8 cellular contexts compared by ENCODE assay signal in genomic region chr20:57654363-57654997, GRCh38. TPM values are rescaled to one million over a fixed set of nuclear protein-coding genes. Genes with fewer than 3 reads are reported as not detected.
DNase-seq lines count a peak whose midpoint lies in the region; ATAC-seq, FAIRE-seq and TF ChIP-seq lines count a peak whose summit lies in the region.

No MANE protein-coding gene starts in this region.

- WGBS in upper lobe of left lung, 2 donors, result 40 to 43% methylated on average over 12 of the region's 12 CpGs

- H3K9me3 Mint-ChIP-seq in activated T-helper 2 cell treated with anti-CD3 and anti-CD28 coated beads, Interferon-gamma antibody, Interleukin-2, Interleukin-4, amounts not matched to agents 10 μg/mL and 5 μg/mL and 100 μg/mL, durations not matched to agents 14 hours and 24 hours and 36 hours, result no peaks in the 10 kb centered on the region

- H3K9me3 ChIP-seq in PC-9 (ENCODE audit: insufficient read depth, low read depth), result no peaks in the 10 kb centered on the region
- no peaks in the 10 kb centered on the region for H3K9me3 ChIP-seq in upper lobe of left lung

- H3K4me3 ChIP-seq in PC-9, result no peak overlapping the region
- no peak overlapping the region for H3K4me3 ChIP-seq in upper lobe of left lung

- H3K4me1 ChIP-seq in PC-9 (replicated peaks; ENCODE audit: insufficient read depth), result no peaks in the 10 kb centered on the region
- H3K4me1 ChIP-seq in upper lobe of left lung, result peaks cover 0 to 15% (median 5%) of the 10 kb centered on the region in 4 donors

- intact Hi-C loops in PC-9 (cut with micrococcal nuclease; ENCODE audit: unreplicated experiment), result loop anchor here (1.0 to 2.0 kb wide), 4 partner anchors 44 to 555 kb away; no protein-coding TSS in a partner anchor
- intact Hi-C loops in activated T-helper 2 cell treated with anti-CD3 and anti-CD28 coated beads, Interferon-gamma antibody, Interleukin-2, Interleukin-4, amounts not matched to agents 10 μg/mL and 5 μg/mL and 100 μg/mL, durations not matched to agents 14 hours and 24 hours and 36 hours (cut with micrococcal nuclease), result loop anchor here (1.0 kb wide), 1 partner anchor 525 kb away; no protein-coding TSS in a partner anchor

- POLR2A ChIA-PET in PC-9 (lab: Charles Lee; ENCODE audit: unreplicated experiment), result interaction anchor here (0.6 kb wide), 1 partner anchor 13 kb away, joined by 6 read pairs; no protein-coding TSS in a partner anchor

- ATAC-seq in HG03196 (IDR thresholded peaks at IDR 0.05; ENCODE audit: unreplicated experiment), result peak; percentile 67
- ATAC-seq in upper lobe of left lung (ENCODE audit: low FRiP score in 2 of 2), result peak; percentile 74

- H3K79me2 ChIP-seq in PC-9 (ENCODE audit: low read depth), result peaks cover 31% of the 10 kb centered on the region; the same call in 1 of the 2 replicates

- H3K4me2 ChIP-seq in PC-9, result no peak overlapping the region

- H3K27me3 Mint-ChIP-seq in activated T-helper 2 cell treated with anti-CD3 and anti-CD28 coated beads, Interferon-gamma antibody, Interleukin-2, Interleukin-4, amounts not matched to agents 10 μg/mL and 5 μg/mL and 100 μg/mL, durations not matched to agents 14 hours and 24 hours and 36 hours (ENCODE audit: low read depth), result no peaks in the 10 kb centered on the region

- H2AFZ ChIP-seq in PC-9, result no peak overlapping the region

- peaks cover 70% of the 10 kb centered on the region for H4K20me1 ChIP-seq in PC-9 (ENCODE audit: insufficient read depth)

- no peaks in the 10 kb centered on the region for H3K36me3 Mint-ChIP-seq in activated T-helper 2 cell treated with anti-CD3 and anti-CD28 coated beads, Interferon-gamma antibody, Interleukin-2, Interleukin-4, amounts not matched to agents 10 μg/mL and 5 μg/mL and 100 μg/mL, durations not matched to agents 14 hours and 24 hours and 36 hours (ENCODE audit: low read depth)

- no peak overlapping the region for H3K4me3 Mint-ChIP-seq in activated T-helper 2 cell treated with anti-CD3 and anti-CD28 coated beads, Interferon-gamma antibody, Interleukin-2, Interleukin-4, amounts not matched to agents 10 μg/mL and 5 μg/mL and 100 μg/mL, durations not matched to agents 14 hours and 24 hours and 36 hours (ENCODE audit: low read depth)

- H3K27me3 ChIP-seq in PC-9 (ENCODE audit: insufficient read depth, low read depth) (no peaks in the 10 kb centered on the region), upper lobe of left lung (no peaks in the 10 kb centered on the region)

- no peak for TF ChIP-seq POLR2A in upper lobe of left lung (IDR thresholded peaks at IDR 0.05)

- no peak overlapping the region for H3K27ac Mint-ChIP-seq in activated T-helper 2 cell treated with anti-CD3 and anti-CD28 coated beads, Interferon-gamma antibody, Interleukin-2, Interleukin-4, amounts not matched to agents 10 μg/mL and 5 μg/mL and 100 μg/mL, durations not matched to agents 14 hours and 24 hours and 36 hours

- no peaks in the 10 kb centered on the region for H3K9me2 ChIP-seq in PC-9 (ENCODE audit: insufficient read depth)

- peaks cover 78% of the 10 kb centered on the region for H3F3A ChIP-seq in PC-9 (ENCODE audit: insufficient read depth, low read depth)

- peaks cover 5% of the 10 kb centered on the region for H3K4me1 Mint-ChIP-seq in activated T-helper 2 cell treated with anti-CD3 and anti-CD28 coated beads, Interferon-gamma antibody, Interleukin-2, Interleukin-4, amounts not matched to agents 10 μg/mL and 5 μg/mL and 100 μg/mL, durations not matched to agents 14 hours and 24 hours and 36 hours (ENCODE audit: low read depth)

- DNase-seq in SIG-M5 treated with dmso at 0.1 percent for 504 hours (lab: John Stamatoyannopoulos, UW; ENCODE audit: unreplicated experiment) (peak; percentile 49), SIG-M5 (lab: John Stamatoyannopoulos, UW) (no peak), PC-9 (peak in 1 of 2 experiments; percentile 67), frontal cortex (ENCODE audit: low spot score in 2 of 2) (peak; percentile 82 to 91), non-pigmented ciliary epithelial cell (ENCODE audit: low read depth) (peak; percentile 14), upper lobe of left lung (peak in 1 of 2 donors; percentile 54)
- peak; percentile 31 for DNase-seq in activated T-helper 2 cell treated with anti-CD3 and anti-CD28 coated beads, Interferon-gamma antibody, Interleukin-2, Interleukin-4, amounts not matched to agents 10 μg/mL and 5 μg/mL and 100 μg/mL, durations not matched to agents 14 hours and 24 hours and 36 hours (ENCODE audit: low spot score)

- TF ChIP-seq CTCF in PC-9 (conservative IDR thresholded peaks at IDR 0.05) (peak; percentile 98), upper lobe of left lung (IDR thresholded peaks at IDR 0.05) (peak; percentile 89 to 93 (median 90))

- BruUV-seq in PC-9 (replicated peaks; lab: Mats Ljungman, UMichigan), result no TSS peak

- no peak for FAIRE-seq in frontal cortex (lab: Jason Lieb, UNC)

- TF ChIP-seq EP300 in upper lobe of left lung (IDR thresholded peaks at IDR 0.05), result no peak

- H3K36me3 ChIP-seq in PC-9 (ENCODE audit: low read depth) (peaks cover 44% of the 10 kb centered on the region), upper lobe of left lung (peaks cover 0 to 58% (median 31%) of the 10 kb centered on the region in 4 donors)

- H3K27ac ChIP-seq in PC-9, result no peak overlapping the region
- no peak overlapping the region for H3K27ac ChIP-seq in upper lobe of left lung

- CTCF ChIA-PET in PC-9 (lab: Charles Lee), result no interaction called here

RNA-seq across cellular contexts. Expression of gene ZBP1, which starts 34.3 kb away (rescaled TPM):
- not detected in 2 replicates for total RNA-seq in PC-9 (2021)
- total RNA-seq in activated T-helper 2 cell treated with anti-CD3 and anti-CD28 coated beads, Interferon-gamma antibody, Interleukin-2, Interleukin-4, amounts not matched to agents 10 μg/mL and 5 μg/mL and 100 μg/mL, durations not matched to agents 14 hours and 24 hours and 36 hours, result 0.32 and 0.62 TPM in 2 replicates
- not detected for total RNA-seq in frontal cortex
- total RNA-seq in upper lobe of left lung, result 1 to 10 TPM; 3.2 to 9.4 (median 4.8) TPM

RNA-seq across cellular contexts. Expression of gene PMEPA1, which starts 55.3 kb away (rescaled TPM):
- total RNA-seq in PC-9 (2021) (163 and 177 TPM in 2 replicates), frontal cortex (6.1 TPM), upper lobe of left lung (10 to 100 TPM in 5 of 6 donors, 1 to 10 TPM in 1; 2.1 to 60.9 (median 17.6) TPM)
- 0.99 and 1.1 TPM in 2 replicates for total RNA-seq in activated T-helper 2 cell treated with anti-CD3 and anti-CD28 coated beads, Interferon-gamma antibody, Interleukin-2, Interleukin-4, amounts not matched to agents 10 μg/mL and 5 μg/mL and 100 μg/mL, durations not matched to agents 14 hours and 24 hours and 36 hours
